ENCODE assay signal across 1 cellular context in the genomic region with DNA sequence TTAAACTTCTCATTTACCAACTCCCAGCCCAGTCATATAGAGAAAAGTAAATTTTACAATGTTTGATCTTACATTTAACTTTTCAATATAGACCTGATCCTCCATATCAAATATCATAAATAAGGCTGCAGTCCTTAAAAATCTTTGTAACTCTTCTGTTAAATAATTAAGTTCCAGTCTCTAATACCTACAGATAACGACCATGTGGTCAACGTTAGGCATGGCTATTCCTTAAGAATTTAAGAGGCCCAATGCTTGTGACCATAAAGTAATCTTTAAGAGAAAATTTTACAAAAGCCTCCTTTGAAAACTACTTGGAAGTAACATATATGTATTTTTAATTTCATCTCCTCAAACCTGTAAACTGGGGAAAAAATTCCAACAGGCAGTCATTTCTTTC.
TF ChIP-seq lines count a peak whose summit lies in the region.

No MANE protein-coding gene starts in this region.

TF ChIP-seq in IMR-90, 13 proteins besides CTCF, POLR2A, EP300 and RAD21 (continued from another document):
- TF ChIP-seq, protein P1, sequence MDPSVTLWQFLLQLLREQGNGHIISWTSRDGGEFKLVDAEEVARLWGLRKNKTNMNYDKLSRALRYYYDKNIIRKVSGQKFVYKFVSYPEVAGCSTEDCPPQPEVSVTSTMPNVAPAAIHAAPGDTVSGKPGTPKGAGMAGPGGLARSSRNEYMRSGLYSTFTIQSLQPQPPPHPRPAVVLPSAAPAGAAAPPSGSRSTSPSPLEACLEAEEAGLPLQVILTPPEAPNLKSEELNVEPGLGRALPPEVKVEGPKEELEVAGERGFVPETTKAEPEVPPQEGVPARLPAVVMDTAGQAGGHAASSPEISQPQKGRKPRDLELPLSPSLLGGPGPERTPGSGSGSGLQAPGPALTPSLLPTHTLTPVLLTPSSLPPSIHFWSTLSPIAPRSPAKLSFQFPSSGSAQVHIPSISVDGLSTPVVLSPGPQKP (IDR thresholded peaks at IDR 0.05; ENCODE audit: borderline replicate concordance, low read depth, low read length), result no peak
- TF ChIP-seq MAFK (IDR thresholded peaks at IDR 0.05; ENCODE audit: low read depth, low read length) (no peak), USF2 (IDR thresholded peaks at IDR 0.05; ENCODE audit: low read depth, low read length) (no peak), NFE2L2 (IDR thresholded peaks at IDR 0.05; ENCODE audit: low read depth, low read length) (no peak), CHD1 (IDR thresholded peaks at IDR 0.05; ENCODE audit: low read depth, low read length) (no peak), RCOR1 (IDR thresholded peaks at IDR 0.05; ENCODE audit: insufficient replicate concordance, low read length) (no peak), MAZ (IDR thresholded peaks at IDR 0.05; ENCODE audit: borderline replicate concordance, low read depth, low read length) (no peak)
